ENCODE assay signal across 1 cellular context in the genomic region with DNA sequence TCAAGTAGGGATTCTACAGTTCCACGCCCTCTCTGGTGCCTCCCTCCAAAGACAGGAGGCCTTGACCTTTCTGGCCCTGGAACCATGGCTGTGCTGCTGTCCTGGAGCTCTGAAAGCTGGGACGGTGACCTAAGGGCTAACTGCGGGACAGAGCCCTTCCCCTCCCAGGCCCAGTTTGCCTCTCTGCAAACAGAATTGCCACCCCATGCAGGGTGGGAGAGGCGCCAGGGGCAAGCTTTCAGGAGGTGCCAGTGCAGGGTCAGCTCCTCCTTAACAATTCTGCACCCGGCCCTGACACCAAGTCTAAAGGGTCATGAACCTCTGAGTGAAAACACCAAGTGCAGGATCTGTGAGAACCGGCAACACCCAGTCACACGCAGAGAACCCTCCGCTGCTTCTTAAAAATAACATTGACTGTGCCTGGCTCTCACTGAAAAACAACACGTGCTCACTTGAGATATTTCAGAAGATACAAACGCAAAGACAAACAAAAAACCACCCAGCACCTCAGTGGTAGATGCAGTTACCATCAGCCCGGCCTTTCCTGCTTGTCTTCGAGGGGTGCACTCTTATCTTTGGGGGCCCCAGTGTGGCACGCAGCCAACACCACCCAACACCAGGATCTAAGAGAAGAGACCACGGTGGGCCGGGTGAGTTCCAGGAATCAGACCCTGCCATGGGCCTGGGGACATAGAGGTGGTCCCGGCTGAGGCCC.
TF ChIP-seq lines count a peak whose summit lies in the region.

No MANE protein-coding gene starts in this region.

TF ChIP-seq in HepG2, 621 proteins besides CTCF, POLR2A, EP300 and RAD21 (continued from another document):
- TF ChIP-seq, protein P1, sequence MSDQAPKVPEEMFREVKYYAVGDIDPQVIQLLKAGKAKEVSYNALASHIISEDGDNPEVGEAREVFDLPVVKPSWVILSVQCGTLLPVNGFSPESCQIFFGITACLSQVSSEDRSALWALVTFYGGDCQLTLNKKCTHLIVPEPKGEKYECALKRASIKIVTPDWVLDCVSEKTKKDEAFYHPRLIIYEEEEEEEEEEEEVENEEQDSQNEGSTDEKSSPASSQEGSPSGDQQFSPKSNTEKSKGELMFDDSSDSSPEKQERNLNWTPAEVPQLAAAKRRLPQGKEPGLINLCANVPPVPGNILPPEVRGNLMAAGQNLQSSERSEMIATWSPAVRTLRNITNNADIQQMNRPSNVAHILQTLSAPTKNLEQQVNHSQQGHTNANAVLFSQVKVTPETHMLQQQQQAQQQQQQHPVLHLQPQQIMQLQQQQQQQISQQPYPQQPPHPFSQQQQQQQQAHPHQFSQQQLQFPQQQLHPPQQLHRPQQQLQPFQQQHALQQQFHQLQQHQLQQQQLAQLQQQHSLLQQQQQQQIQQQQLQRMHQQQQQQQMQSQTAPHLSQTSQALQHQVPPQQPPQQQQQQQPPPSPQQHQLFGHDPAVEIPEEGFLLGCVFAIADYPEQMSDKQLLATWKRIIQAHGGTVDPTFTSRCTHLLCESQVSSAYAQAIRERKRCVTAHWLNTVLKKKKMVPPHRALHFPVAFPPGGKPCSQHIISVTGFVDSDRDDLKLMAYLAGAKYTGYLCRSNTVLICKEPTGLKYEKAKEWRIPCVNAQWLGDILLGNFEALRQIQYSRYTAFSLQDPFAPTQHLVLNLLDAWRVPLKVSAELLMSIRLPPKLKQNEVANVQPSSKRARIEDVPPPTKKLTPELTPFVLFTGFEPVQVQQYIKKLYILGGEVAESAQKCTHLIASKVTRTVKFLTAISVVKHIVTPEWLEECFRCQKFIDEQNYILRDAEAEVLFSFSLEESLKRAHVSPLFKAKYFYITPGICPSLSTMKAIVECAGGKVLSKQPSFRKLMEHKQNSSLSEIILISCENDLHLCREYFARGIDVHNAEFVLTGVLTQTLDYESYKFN (CRISPR knock-in tag; conservative IDR thresholded peaks at IDR 0.05) = no peak
- TF ChIP-seq HNF4A (CRISPR knock-in tag; IDR thresholded peaks at IDR 0.05) = peak; percentile 8; the same call in 1 of the 2 replicates
- TF ChIP-seq ZNF709 (CRISPR knock-in tag; IDR thresholded peaks at IDR 0.05) = 0 out of 2 replicates have a peak, but pooled peaks have one; percentile 4
